ENCODE assay signal across 8 cellular contexts in genomic region chr19:290539-291521, GRCh38. TPM values are rescaled to one million over a fixed set of nuclear protein-coding genes. Genes with fewer than 3 reads are reported as not detected.
DNase-seq lines count a peak whose midpoint lies in the region; ATAC-seq lines count a peak whose summit lies in the region.

TSS of gene PLPP2 (minus strand) at chr19:291403. CDS start at chr19:291336, 67 bp downstream.

- DNase-seq in AG08396 (ENCODE audit: low spot score), result peak; percentile 64
- peak; percentile 62 for DNase-seq in HT1080 (ENCODE audit: low read depth)
- peak; percentile 41 for DNase-seq in adipocyte (ENCODE audit: low read depth)
- DNase-seq in hypothalamus (lab: John Stamatoyannopoulos, UW), result peak in 45 of 51 donors; percentile 5 to 87 (median 61)

- H3K9me3 ChIP-seq in adipocyte (ENCODE audit: control insufficient read depth, low read length), result peaks cover 3% of the 10 kb centered on the region

- H3K27ac ChIP-seq in rectal smooth muscle tissue (ENCODE audit: low read depth, low read length), result no peak within 1 kb of the TSS

- H3K4me1 ChIP-seq in adipocyte (ENCODE audit: control insufficient read depth, insufficient read depth, low read length) (peaks cover 11% of the 10 kb centered on the region), rectal smooth muscle tissue (ENCODE audit: control insufficient read depth, insufficient read depth, low read length) (peaks cover 6% of the 10 kb centered on the region)

- no peaks in the 10 kb centered on the region for H3K36me3 ChIP-seq in adipocyte (ENCODE audit: control insufficient read depth, insufficient read depth, low read length, severe bottlenecking)
- H3K36me3 ChIP-seq in rectal smooth muscle tissue (ENCODE audit: control insufficient read depth, insufficient read depth, low read length), result no peaks in the 10 kb centered on the region

- H3K4me3 ChIP-seq in adipocyte (ENCODE audit: low read length) (peak within 1 kb of the TSS; percentile 37), rectal smooth muscle tissue (ENCODE audit: low read length) (peak within 1 kb of the TSS; percentile 63)

- H3K9ac ChIP-seq in adipocyte (ENCODE audit: low read length), result no peak within 1 kb of the TSS
- no peak within 1 kb of the TSS for H3K9ac ChIP-seq in rectal smooth muscle tissue (ENCODE audit: low read length)

- H3K27me3 ChIP-seq in adipocyte (replicated peaks; ENCODE audit: control insufficient read depth, insufficient read depth, low read length) (peaks cover 38% of the 10 kb centered on the region), rectal smooth muscle tissue (ENCODE audit: control insufficient read depth, insufficient read depth, low read length) (peaks cover 27% of the 10 kb centered on the region)

- ATAC-seq in HG02884 (IDR thresholded peaks at IDR 0.05; ENCODE audit: unreplicated experiment) (no peak), GM21367 (IDR thresholded peaks at IDR 0.05; ENCODE audit: unreplicated experiment) (no peak), HG02798 (IDR thresholded peaks at IDR 0.05; ENCODE audit: poor library complexity, unreplicated experiment) (no peak)

RNA-seq across cellular contexts. Expression of gene PLPP2, which starts in this region (rescaled TPM):
- total RNA-seq in HT1080 (2014; rRNA removed; shearing (Covaris generic)), result 98.0 and 104 TPM in 2 replicates
- 52.8 and 74.7 TPM in 2 replicates for polyA plus RNA-seq in HT1080 (2015; cell fraction: cytosol; rRNA removed)
- polyA plus RNA-seq in HT1080 (2015; cell fraction: nucleus; rRNA removed), result 53.8 and 62.2 TPM in 2 replicates
